In the genomic region with DNA sequence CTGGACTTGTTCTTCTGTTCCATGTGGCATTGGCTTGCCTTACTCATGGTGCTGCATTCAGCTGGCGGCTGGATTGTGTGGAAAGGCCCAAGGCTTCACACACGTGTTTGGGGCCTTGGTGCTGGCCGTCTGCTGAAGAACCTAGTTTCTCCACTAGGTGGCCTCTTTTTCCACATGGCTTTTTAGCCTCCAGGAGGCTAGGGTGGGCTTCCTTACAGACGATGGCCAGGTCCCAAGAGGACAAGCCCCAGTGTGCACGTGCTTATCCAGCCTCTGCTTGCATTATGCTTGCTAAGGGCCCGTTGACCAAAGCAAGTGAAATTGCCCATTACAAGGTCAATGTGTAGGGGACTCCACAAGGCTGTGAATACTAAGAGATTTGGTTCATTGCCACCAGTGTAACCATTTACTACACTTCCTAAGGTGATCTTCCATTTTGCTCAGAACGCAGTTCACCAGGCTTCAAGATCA, we compare ENCODE assay signal across 7 cellular contexts. TPM values are rescaled to one million over a fixed set of nuclear protein-coding genes. Genes with fewer than 3 reads are reported as not detected.
A peak's percentile ranks its signal among the peaks of the same experiment; 100 is the strongest.
DNase-seq lines count a peak whose midpoint lies in the region; ATAC-seq and TF ChIP-seq lines count a peak whose summit lies in the region.

No MANE protein-coding gene starts in this region.

- ATAC-seq in mucosa of descending colon = no peak
- ATAC-seq in GM21528 (IDR thresholded peaks at IDR 0.05; ENCODE audit: low FRiP score, unreplicated experiment) = no peak

- TF ChIP-seq POLR2A in breast epithelium (IDR thresholded peaks at IDR 0.05) = no peak

- H3K4me2 ChIP-seq in Loucy (ENCODE audit: low read depth, low read length, poor library complexity, severe bottlenecking) = no peak overlapping the region

- H3K36me3 ChIP-seq in Loucy (ENCODE audit: insufficient read depth, low read length) = no peaks in the 10 kb centered on the region
- no peaks in the 10 kb centered on the region for H3K36me3 ChIP-seq in breast epithelium
- H3K36me3 ChIP-seq in mucosa of descending colon (ENCODE audit: low read depth) = no peaks in the 10 kb centered on the region
- no peaks in the 10 kb centered on the region for H3K36me3 ChIP-seq in Caco-2 (ENCODE audit: control insufficient read depth, insufficient read depth, low read length)

- intact Hi-C loops in breast epithelium (cut with DNase I; ENCODE audit: low total_unique reads) = no loop called here
- intact Hi-C loops in mucosa of descending colon (cut with DNase I, micrococcal nuclease) = no loop called here
- intact Hi-C loops in Caco-2 (cut with micrococcal nuclease; ENCODE audit: unreplicated experiment) = no loop called here

- H4K20me1 ChIP-seq in Loucy (ENCODE audit: insufficient read depth, low read length, poor library complexity, severe bottlenecking) = no peaks in the 10 kb centered on the region

- H3K4me1 Mint-ChIP-seq in Caco-2 (ENCODE audit: low read depth, unreplicated experiment) = peaks cover 13% of the 10 kb centered on the region

- H3K27ac Mint-ChIP-seq in Caco-2 (ENCODE audit: unreplicated experiment) = no peak overlapping the region

- POLR2A ChIA-PET in GM10248 (lab: Yijun Ruan, JAX) (no interaction called here), Caco-2 (lab: Charles Lee) (no interaction called here)

- no peak overlapping the region; the same call in 1 of the 2 replicates for H2AFZ ChIP-seq in Loucy (ENCODE audit: low read length)

- BruUV-seq in Caco-2 (replicated peaks; lab: Mats Ljungman, UMichigan) = no TSS peak

- CTCF ChIA-PET in GM10248 (lab: Yijun Ruan, JAX) (interaction anchor here (0.8 to 4.4 kb wide), 13 partner anchors 9 to 150 kb away, joined by 3 to 22 read pairs (median 4); no protein-coding TSS in a partner anchor), Caco-2 (lab: Charles Lee) (no interaction called here)

- H3K27ac ChIP-seq in breast epithelium = no peak overlapping the region

- H3K27me3 ChIP-seq in Loucy (ENCODE audit: insufficient read depth, low read length, poor library complexity, severe bottlenecking) = no peaks in the 10 kb centered on the region
- H3K27me3 ChIP-seq in breast epithelium = no peaks in the 10 kb centered on the region
- H3K27me3 ChIP-seq in Caco-2 (replicated peaks; ENCODE audit: control insufficient read depth, insufficient read depth, low read length) = no peaks in the 10 kb centered on the region

- H3K9ac ChIP-seq in Loucy (ENCODE audit: low read depth, low read length, poor library complexity, severe bottlenecking) = no peak overlapping the region

- DNase-seq in GM10248 (ENCODE audit: extremely low spot score) = peak; percentile 44
- DNase-seq in breast epithelium (ENCODE audit: low spot score in 2 of 2) = no peak
- DNase-seq in mucosa of descending colon = peak in 1 of 3 donors; percentile 3
- DNase-seq in Caco-2 = no peak
- no peak for DNase-seq in GOT3 (lab: John Stamatoyannopoulos, UW)

- TF ChIP-seq CTCF in GM10248 (IDR thresholded peaks at IDR 0.05; ENCODE audit: control extremely low read depth, extremely low read depth, low read depth, missing control alignments) (peak; percentile 50), Loucy (conservative IDR thresholded peaks at IDR 0.05; ENCODE audit: low read length) (peak; percentile 83), breast epithelium (IDR thresholded peaks at IDR 0.05) (peak; percentile 18 to 41 (median 22)), mucosa of descending colon (IDR thresholded peaks at IDR 0.05) (peak; percentile 15), Caco-2 (IDR thresholded peaks at IDR 0.05; ENCODE audit: insufficient read depth in 1 of 2, low read depth in 1 of 2, low read length in 1 of 2, severe bottlenecking in 1 of 2, unreplicated experiment in 1 of 2) (peak in 1 of 2 experiments; percentile 52)

- H3K27me3 Mint-ChIP-seq in Caco-2 (ENCODE audit: insufficient read depth, unreplicated experiment) = peaks cover 2% of the 10 kb centered on the region

- H3K9me3 ChIP-seq in Loucy (ENCODE audit: insufficient read depth, low read depth, low read length) = no peaks in the 10 kb centered on the region
- H3K9me3 ChIP-seq in breast epithelium = no peaks in the 10 kb centered on the region
- no peaks in the 10 kb centered on the region for H3K9me3 ChIP-seq in mucosa of descending colon
- no peaks in the 10 kb centered on the region for H3K9me3 ChIP-seq in Caco-2

- H3K4me3 ChIP-seq in Loucy (ENCODE audit: low read length, poor library complexity, severe bottlenecking) = no peak overlapping the region
- no peak overlapping the region for H3K4me3 ChIP-seq in breast epithelium
- H3K4me3 ChIP-seq in mucosa of descending colon = no peak overlapping the region
- H3K4me3 ChIP-seq in Caco-2 (ENCODE audit: low read depth, low read length) = no peak overlapping the region

- no peaks in the 10 kb centered on the region for H3K9me3 Mint-ChIP-seq in Caco-2 (ENCODE audit: unreplicated experiment)

- H3K4me3 Mint-ChIP-seq in Caco-2 (ENCODE audit: unreplicated experiment) = no peak overlapping the region

- H3K9me2 ChIP-seq in Loucy (replicated peaks; ENCODE audit: low read depth, low read length) = no peaks in the 10 kb centered on the region

- no peaks in the 10 kb centered on the region for H3K36me3 Mint-ChIP-seq in Caco-2 (ENCODE audit: insufficient read depth, unreplicated experiment)

- H3K4me1 ChIP-seq in Loucy (ENCODE audit: insufficient read depth, low read length, poor library complexity, severe bottlenecking) (no peaks in the 10 kb centered on the region), breast epithelium (no peaks in the 10 kb centered on the region), mucosa of descending colon (ENCODE audit: low read depth) (no peaks in the 10 kb centered on the region), Caco-2 (peaks cover 6% of the 10 kb centered on the region; the same call in 1 of the 2 replicates)

- no peaks in the 10 kb centered on the region for H3F3A ChIP-seq in Loucy (ENCODE audit: low read depth)

- H3K79me2 ChIP-seq in Loucy (ENCODE audit: insufficient read depth, low read length) = no peaks in the 10 kb centered on the region

RNA-seq across cellular contexts. Expression of gene FOXO6, which starts 47.5 kb away (rescaled TPM):
- total RNA-seq in breast epithelium (1 to 10 TPM in 1 of 3 donors, under 1 TPM in 1, not detected in 1; 0.98 to 1.3 TPM), mucosa of descending colon (1 to 10 TPM in 1 of 3 donors, under 1 TPM in 2; 0.65 to 2.0 (median 0.72) TPM), Caco-2 (2022) (0.42 and 0.59 TPM in 2 replicates)
